ENCODE assay signal across 11 cellular contexts in genomic region chr9:128372784-128373183, GRCh38. TPM values are rescaled to one million over a fixed set of nuclear protein-coding genes. Genes with fewer than 3 reads are reported as not detected.
DNase-seq lines count a peak whose midpoint lies in the region; ATAC-seq and TF ChIP-seq lines count a peak whose summit lies in the region.
"Had no signal": no experiment of that assay in that cellular context is flagged by ENCODE, and none has a peak within 500 bp of the region (broad histone marks: within the 10 kb centered on the region; RNA-seq: fewer than 3 reads in every experiment).

No MANE protein-coding gene starts in this region.

- H3K4me2 ChIP-seq in H9 (ENCODE audit: insufficient read depth, insufficient read length, low read length): no peak overlapping the region

- H2BK120ac ChIP-seq in H9 (ENCODE audit: low read depth, low read length, poor library complexity, severe bottlenecking): no peak overlapping the region

- H2BK12ac ChIP-seq in H9 (ENCODE audit: insufficient read length, low read depth, low read length): no peak overlapping the region

- H2AFZ ChIP-seq in ACC112 (ENCODE audit: low read length, unreplicated experiment) (no peak overlapping the region), H9 (ENCODE audit: low read length) (no peak overlapping the region)

- H3K56ac ChIP-seq in H9 (ENCODE audit: insufficient read length, low read depth, low read length): no peak overlapping the region

- H2BK5ac ChIP-seq in H9 (ENCODE audit: insufficient read length, low read length): no peak overlapping the region

- peaks cover 16% of the 10 kb centered on the region for H3K79me1 ChIP-seq in H9 (ENCODE audit: insufficient read depth, low read depth, low read length, poor library complexity, severe bottlenecking)

- peaks cover 33% of the 10 kb centered on the region for H3K27me3 Mint-ChIP-seq in H9 (ENCODE audit: low read depth)
- H3K27me3 Mint-ChIP-seq in activated naive CD8-positive, alpha-beta T cell treated with anti-CD3 and anti-CD28 coated beads, Interleukin-2, amount 50 U/mL, for 24 hours: no peaks in the 10 kb centered on the region

- H3K9me3 ChIP-seq in H9 (ENCODE audit: control insufficient read depth, low read depth, low read length): no peaks in the 10 kb centered on the region
- H3K9me3 ChIP-seq: upper lobe of right lung had no signal

- no peak overlapping the region for H2AK5ac ChIP-seq in H9 (ENCODE audit: insufficient read length, low read length)

- H4K91ac ChIP-seq in H9 (ENCODE audit: insufficient read length, low read depth, low read length): no peak overlapping the region

- no CpG with 5 or more reads among the region's 1 CpG for WGBS in H9 (ENCODE audit: extremely low coverage, insufficient read length, low lambda C conversion rate)

- H3K27ac ChIP-seq in ACC112 (ENCODE audit: low read depth, low read length) (peak overlapping the region; percentile 86), H9 (ENCODE audit: insufficient read length, low read depth, low read length) (no peak overlapping the region)

- H3K79me2 ChIP-seq in ACC112 (ENCODE audit: control insufficient read depth, insufficient read depth, low read length, unreplicated experiment) (peaks cover 49% of the 10 kb centered on the region), H9 (ENCODE audit: insufficient read depth, low read length) (peaks cover 8% of the 10 kb centered on the region; the same call in 1 of the 2 replicates)

- H3K4me3 ChIP-seq in ACC112 (ENCODE audit: low read depth, low read length): peak overlapping the region; percentile 95

- H3K36me3 Mint-ChIP-seq in H9 (ENCODE audit: insufficient read depth in 1 of 3, low read depth in 3 of 3): peaks cover 0 to 6% (median 0%) of the 10 kb centered on the region in 3 experiments; a peak in 4 of 7 replicates
- peaks cover 17% of the 10 kb centered on the region for H3K36me3 Mint-ChIP-seq in activated naive CD8-positive, alpha-beta T cell treated with anti-CD3 and anti-CD28 coated beads, Interleukin-2, amount 50 U/mL, for 24 hours (ENCODE audit: low read depth)

- H3K36me3 ChIP-seq in ACC112 (ENCODE audit: insufficient read depth, low read length): no peaks in the 10 kb centered on the region

- no peak for ATAC-seq in activated naive CD8-positive, alpha-beta T cell treated with anti-CD3 and anti-CD28 coated beads, Interleukin-2, amount 50 U/mL, for 24 hours
- no peak for ATAC-seq in GM18858 (IDR thresholded peaks at IDR 0.05; ENCODE audit: unreplicated experiment)
- ATAC-seq: upper lobe of right lung had no signal

- no peak for DNase-seq in H9
- DNase-seq in activated naive CD8-positive, alpha-beta T cell treated with anti-CD3 and anti-CD28 coated beads, Interleukin-2, amount 50 U/mL, for 24 hours: no peak
- peak; percentile 41 for DNase-seq in kidney tubule cell (ENCODE audit: low spot score)
- DNase-seq in NCI-H146 treated with DMSO at 0.1 percent for 48 hours (lab: John Stamatoyannopoulos, UW; ENCODE audit: unreplicated experiment): no peak
- no peak for DNase-seq in ureter (ENCODE audit: low spot score)
- no peak for DNase-seq in ecto neural progenitor cell (ENCODE audit: low spot score)
- DNase-seq: NCI-H1436 treated with DMSO at 0.1 percent for 48 hours, SW 1271, upper lobe of right lung had no signal

- no peak overlapping the region for H4K8ac ChIP-seq in H9 (replicated peaks; ENCODE audit: insufficient read length, low read depth, low read length)

- no peak overlapping the region for H2BK20ac ChIP-seq in H9 (ENCODE audit: low read depth, low read length, poor library complexity, severe bottlenecking)

- no peak overlapping the region for H3K4ac ChIP-seq in H9 (ENCODE audit: low read depth, low read length)

- H3K4me1 Mint-ChIP-seq in H9: peaks cover 20 to 22% of the 10 kb centered on the region in 2 experiments
- peaks cover 26% of the 10 kb centered on the region for H3K4me1 Mint-ChIP-seq in activated naive CD8-positive, alpha-beta T cell treated with anti-CD3 and anti-CD28 coated beads, Interleukin-2, amount 50 U/mL, for 24 hours

- no peak overlapping the region for H4K5ac ChIP-seq in H9 (ENCODE audit: insufficient read length, low read depth, low read length)

- H3K4me1 ChIP-seq in ACC112 (ENCODE audit: control insufficient read depth, insufficient read depth, low read length, unreplicated experiment) (peaks cover 19% of the 10 kb centered on the region), H9 (ENCODE audit: insufficient read depth, low read length) (peaks cover 3% of the 10 kb centered on the region; the same call in 1 of the 2 replicates)

- H3K27me3 ChIP-seq in ACC112 (ENCODE audit: insufficient read depth, low read length) (no peaks in the 10 kb centered on the region), H9 (ENCODE audit: insufficient read depth, low read length) (peaks cover 4% of the 10 kb centered on the region; the same call in 1 of the 2 replicates)
- H3K27me3 ChIP-seq: upper lobe of right lung had no signal

- no peak overlapping the region for H3K14ac ChIP-seq in H9 (ENCODE audit: insufficient read depth, low read length)

- no peaks in the 10 kb centered on the region for H3K23me2 ChIP-seq in H9 (ENCODE audit: insufficient read length, low read depth, low read length, poor library complexity, severe bottlenecking)

- no peaks in the 10 kb centered on the region for H4K20me1 ChIP-seq in H9 (ENCODE audit: control insufficient read depth, insufficient read depth, insufficient read length)

- peak overlapping the region; percentile 95 to 99 for H3K4me3 Mint-ChIP-seq in H9
- peak overlapping the region; percentile 95 for H3K4me3 Mint-ChIP-seq in activated naive CD8-positive, alpha-beta T cell treated with anti-CD3 and anti-CD28 coated beads, Interleukin-2, amount 50 U/mL, for 24 hours

- no peak overlapping the region for H2BK15ac ChIP-seq in H9 (ENCODE audit: low read depth, low read length)

- no peak overlapping the region for H3K9ac ChIP-seq in H9 (ENCODE audit: extremely low read depth, insufficient read length, low read length)

- TF ChIP-seq CTCF in H9 (conservative IDR thresholded peaks at IDR 0.05): no peak

- H3K18ac ChIP-seq in H9 (ENCODE audit: insufficient read length, low read depth, low read length): no peak overlapping the region

- no peak overlapping the region for H3T11ph ChIP-seq in H9 (ENCODE audit: low read length)

- no peak overlapping the region for H3K23ac ChIP-seq in H9 (ENCODE audit: insufficient read length, low read depth, low read length)

- H3K27ac Mint-ChIP-seq in H9: no peak overlapping the region; a peak in 1 of 7 replicates
- H3K27ac Mint-ChIP-seq in activated naive CD8-positive, alpha-beta T cell treated with anti-CD3 and anti-CD28 coated beads, Interleukin-2, amount 50 U/mL, for 24 hours: peak overlapping the region; percentile 87

- H3K9me3 Mint-ChIP-seq in H9: peaks cover 0 to 4% of the 10 kb centered on the region in 2 experiments; a peak in 1 of 5 replicates
- H3K9me3 Mint-ChIP-seq in activated naive CD8-positive, alpha-beta T cell treated with anti-CD3 and anti-CD28 coated beads, Interleukin-2, amount 50 U/mL, for 24 hours: no peaks in the 10 kb centered on the region

RNA-seq across cellular contexts. Expression of gene URM1, which starts 1.6 kb away (rescaled TPM):
- total RNA-seq in H9 (2021) (46.1 and 46.6 TPM in 2 replicates), ureter (57.7 TPM)

RNA-seq across cellular contexts. Expression of gene SLC27A4, which starts 32.5 kb away (rescaled TPM):
- 17.0 and 17.2 TPM in 2 replicates for total RNA-seq in H9 (2021)
- total RNA-seq in ureter: 37.1 TPM

RNA-seq across cellular contexts. Expression of gene CERCAM, which starts 47.9 kb away (rescaled TPM):
- total RNA-seq in H9 (2021) (5.4 and 5.9 TPM in 2 replicates), ureter (51.3 TPM)

RNA-seq across cellular contexts. Expression of gene COQ4, which starts 50.1 kb away (rescaled TPM):
- 34.8 and 38.4 TPM in 2 replicates for total RNA-seq in H9 (2021)
- total RNA-seq in ureter: 91.8 TPM

RNA-seq across cellular contexts. Expression of gene TRUB2, which starts 50.5 kb away (rescaled TPM):
- total RNA-seq in H9 (2021): 38.3 and 39.8 TPM in 2 replicates
- total RNA-seq in ureter: 32.7 TPM
